Comparison of ENCODE assay signal across 11 cellular contexts in genomic region chr18:57727952-57728807, GRCh38.
DNase-seq lines count a peak whose midpoint lies in the region; ATAC-seq, FAIRE-seq and TF ChIP-seq lines count a peak whose summit lies in the region.
"Had no signal": no experiment of that assay in that cellular context is flagged by ENCODE, and none has a peak within 500 bp of the region (broad histone marks: within the 10 kb centered on the region; RNA-seq: fewer than 3 reads in every experiment).

No MANE protein-coding gene starts in this region.

- H3K9me3 ChIP-seq in MM.1S (replicated peaks; ENCODE audit: insufficient read depth, low read length) = no peaks in the 10 kb centered on the region

- no peak overlapping the region for H3K27ac Mint-ChIP-seq in natural killer cell treated with Interleukin-12 subunit alpha and Interleukin-12 subunit beta and Interleukin-15 and Interleukin-18, amount 100 ng/mL, for 72 hours
- H3K27ac Mint-ChIP-seq: activated naive CD4-positive, alpha-beta T cell treated with anti-CD3 and anti-CD28 coated beads, Interleukin-2, amount 50 U/mL, for 72 hours had no signal

- H3K4me3 ChIP-seq in retinal pigment epithelial cell (ENCODE audit: low read length) (no peak overlapping the region), MM.1S (ENCODE audit: low read length) (no peak overlapping the region)

- H3K79me2 ChIP-seq in MM.1S (ENCODE audit: low read length) = no peaks in the 10 kb centered on the region

- in situ Hi-C loops in SK-MEL-5 (cut with HindIII; ENCODE audit: low pct_unique_long_range_greater_than_20kb, low sequenced_read_pairs) = no loop called here

- no peaks in the 10 kb centered on the region for H3K27me3 ChIP-seq in MM.1S (replicated peaks; ENCODE audit: insufficient read depth, low read length)

- no peak overlapping the region for H2AFZ ChIP-seq in MM.1S (ENCODE audit: low read length)

- H3F3A ChIP-seq in MM.1S (ENCODE audit: insufficient read depth, low read length) = no peaks in the 10 kb centered on the region

- no peak overlapping the region for H3K4me2 ChIP-seq in MM.1S (ENCODE audit: low read depth, low read length)

- H3K9me3 Mint-ChIP-seq in natural killer cell treated with Interleukin-12 subunit alpha and Interleukin-12 subunit beta and Interleukin-15 and Interleukin-18, amount 100 ng/mL, for 72 hours = peaks cover 6% of the 10 kb centered on the region

- peak; percentile 42 for FAIRE-seq in GM19239 (lab: Jason Lieb, UNC)

- H3K36me3 Mint-ChIP-seq in natural killer cell treated with Interleukin-12 subunit alpha and Interleukin-12 subunit beta and Interleukin-15 and Interleukin-18, amount 100 ng/mL, for 72 hours = peaks cover 12% of the 10 kb centered on the region

- no peaks in the 10 kb centered on the region for H4K20me1 ChIP-seq in MM.1S (ENCODE audit: insufficient read depth, low read length)

- DNase-seq in GM19239 (ENCODE audit: insufficient read length, low spot score) (no peak), SK-MEL-5 (ENCODE audit: low read depth, low spot score) (peak; percentile 75), foreskin melanocyte (peak; percentile 68), retinal pigment epithelial cell (ENCODE audit: low read depth) (peak; percentile 58), SHP77 treated with DMSO at 0.1 percent for 48 hours (lab: John Stamatoyannopoulos, UW) (no peak), NCI-H526 (lab: John Stamatoyannopoulos, UW) (no peak), MM.1S (no peak)
- DNase-seq in natural killer cell treated with Interleukin-12 subunit alpha and Interleukin-12 subunit beta and Interleukin-15 and Interleukin-18, amount 100 ng/mL, for 72 hours (ENCODE audit: low spot score) = no peak
- DNase-seq: NK-92 treated with Interleukin-12 subunit alpha and Interleukin-12 subunit beta, amount 100 ng/mL, for 24 hours had no signal

- no peak overlapping the region for H3K9ac ChIP-seq in MM.1S (ENCODE audit: low read length)

- H3K36me3 ChIP-seq in MM.1S (replicated peaks; ENCODE audit: insufficient read depth, low read length) = no peaks in the 10 kb centered on the region

- H3K4me3 Mint-ChIP-seq in natural killer cell treated with Interleukin-12 subunit alpha and Interleukin-12 subunit beta and Interleukin-15 and Interleukin-18, amount 100 ng/mL, for 72 hours = no peak overlapping the region
- H3K4me3 Mint-ChIP-seq: IgD-negative memory B cell had no signal

- no peaks in the 10 kb centered on the region for H3K9me2 ChIP-seq in MM.1S (replicated peaks; ENCODE audit: insufficient read depth, low read length)

- no peaks in the 10 kb centered on the region for H3K27me3 Mint-ChIP-seq in natural killer cell treated with Interleukin-12 subunit alpha and Interleukin-12 subunit beta and Interleukin-15 and Interleukin-18, amount 100 ng/mL, for 72 hours
- H3K27me3 Mint-ChIP-seq: IgD-negative memory B cell had no signal

- no peak overlapping the region for H3K27ac ChIP-seq in MM.1S (ENCODE audit: low read length)

- ATAC-seq in natural killer cell treated with Interleukin-12 subunit alpha and Interleukin-12 subunit beta and Interleukin-15 and Interleukin-18, amount 100 ng/mL, for 72 hours = no peak

- no peak for TF ChIP-seq CTCF in retinal pigment epithelial cell (conservative IDR thresholded peaks at IDR 0.05; ENCODE audit: low read depth, low read length)
- TF ChIP-seq CTCF in MM.1S (IDR thresholded peaks at IDR 0.05; ENCODE audit: low read length) = no peak

- peaks cover 5 to 6% of the 10 kb centered on the region in 2 donors for H3K4me1 Mint-ChIP-seq in natural killer cell treated with Interleukin-12 subunit alpha and Interleukin-12 subunit beta and Interleukin-15 and Interleukin-18, amount 100 ng/mL, for 72 hours (ENCODE audit: low read depth in 2 of 2)

- no peaks in the 10 kb centered on the region for H3K4me1 ChIP-seq in MM.1S (ENCODE audit: low read length)

Comparison
In these comparisons a context has a peak if more than half of its experiments do, and no peak if none do; other contexts are left out.
1. DNase-seq: peak in SK-MEL-5 (single experiment), foreskin melanocyte (single experiment) and retinal pigment epithelial cell (single experiment); none in GM19239 (single experiment), SHP77 treated with DMSO at 0.1 percent for 48 hours (single experiment), NCI-H526 (0 of 2), natural killer cell treated with Interleukin-12 subunit alpha and Interleukin-12 subunit beta and Interleukin-15 and Interleukin-18, amount 100 ng/mL, for 72 hours (single experiment) and MM.1S (single experiment).